Comparison of ENCODE assay signal across 22 cellular contexts in the genomic region with DNA sequence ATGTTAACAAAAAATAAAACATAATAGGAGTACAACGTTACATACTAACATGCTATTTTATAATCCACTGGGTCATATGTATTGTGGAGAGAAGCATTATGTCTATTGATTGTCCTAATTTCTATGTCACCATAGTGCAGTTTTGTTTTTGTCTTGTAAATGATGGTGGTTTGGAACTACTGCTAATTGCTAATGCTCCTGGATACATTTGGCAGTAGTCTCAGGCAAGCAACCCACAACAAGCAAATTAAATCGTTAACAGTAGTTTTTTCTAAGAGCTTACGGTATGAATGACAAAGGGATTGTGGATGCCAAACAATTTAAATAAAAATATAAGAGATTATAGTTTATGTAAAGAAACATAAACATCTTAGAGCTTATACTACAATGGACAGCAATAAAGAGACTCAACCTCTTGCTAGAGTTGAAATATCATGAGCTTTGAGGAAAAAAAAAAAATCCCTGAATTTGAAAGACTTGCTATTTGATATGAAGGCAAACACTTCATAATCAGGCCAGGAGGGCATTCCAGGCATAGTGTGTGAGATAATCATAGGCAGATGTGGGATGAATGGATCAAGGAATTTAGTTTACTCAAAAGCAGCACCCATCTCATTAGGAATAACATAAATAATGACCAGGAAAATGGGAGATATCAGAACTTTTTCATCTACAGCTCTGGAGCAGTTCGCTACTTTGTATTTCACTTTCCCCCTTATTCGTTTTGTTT.
DNase-seq lines count a peak whose midpoint lies in the region; ATAC-seq and TF ChIP-seq lines count a peak whose summit lies in the region.
"Had no signal": no experiment of that assay in that cellular context is flagged by ENCODE, and none has a peak within 500 bp of the region (broad histone marks: within the 10 kb centered on the region; RNA-seq: fewer than 3 reads in every experiment).

No MANE protein-coding gene starts in this region.

- H3K27me3 ChIP-seq in brain microvascular endothelial cell (replicated peaks), result no peaks in the 10 kb centered on the region
- H3K27me3 ChIP-seq: adrenal gland, heart left ventricle, ovary, stomach, upper lobe of left lung had no signal

- in situ Hi-C loops in brain microvascular endothelial cell (cut with HindIII; ENCODE audit: low pct_ligation_motif_present, low sequenced_read_pairs), result no loop called here

- no peak for TF ChIP-seq CTCF in brain microvascular endothelial cell (IDR thresholded peaks at IDR 0.05; ENCODE audit: low read depth, low read length, missing control alignments)

- ATAC-seq in GM19467 (IDR thresholded peaks at IDR 0.05; ENCODE audit: unreplicated experiment), result no peak
- ATAC-seq: heart left ventricle had no signal

- DNase-seq in AG08395 (ENCODE audit: low spot score), result peak; percentile 32
- DNase-seq in HT1080 (ENCODE audit: low read depth), result peak; percentile 11
- DNase-seq in NCI-H226, result peak; percentile 89
- peak; percentile 15 for DNase-seq in brain microvascular endothelial cell
- no peak for DNase-seq in NOMO-1 treated with dmso at 0.1 percent for 144 hours (lab: John Stamatoyannopoulos, UW; ENCODE audit: unreplicated experiment)
- no peak for DNase-seq in activated CD4-positive, alpha-beta T cell treated with anti-CD3 and anti-CD28 coated beads for 1 hour
- no peak for DNase-seq in stimulated activated naive CD4-positive, alpha-beta T cell (lab: John Stamatoyannopoulos, UW)
- DNase-seq: activated CD4-positive, CD25-positive, alpha-beta regulatory T cell treated with anti-CD3 and anti-CD28 coated beads, Interleukin-2, amount 50 U/mL, for 72 hours; adrenal gland; CD8-positive, alpha-beta memory T cell; effector memory CD4-positive, alpha-beta T cell; heart left ventricle; islet precursor cell; naive B cell; ovary; PC-9; stimulated activated CD4-positive, alpha-beta T cell treated with anti-CD3 and anti-CD28 coated beads, Interleukin-1b, Interleukin-23, amount 100 ng/mL, for 48 hours; stomach; T1000; upper lobe of left lung had no signal

- no peak overlapping the region for H3K4me3 ChIP-seq in brain microvascular endothelial cell (ENCODE audit: low read depth, low read length)
- H3K4me3 ChIP-seq: adrenal gland, heart left ventricle, ovary, PC-9, SK-N-MC, stomach, upper lobe of left lung had no signal

- no peak overlapping the region for H3K27ac ChIP-seq in brain microvascular endothelial cell
- H3K27ac ChIP-seq: adrenal gland, heart left ventricle, ovary, PC-9, SK-N-MC, stomach, upper lobe of left lung had no signal

- H3K36me3 ChIP-seq in brain microvascular endothelial cell (replicated peaks), result no peaks in the 10 kb centered on the region
- H3K36me3 ChIP-seq: adrenal gland, heart left ventricle, ovary, stomach, upper lobe of left lung had no signal

Comparison
In these comparisons a context has a peak if more than half of its experiments do, and no peak if none do; other contexts are left out.
1. DNase-seq: peak in AG08395 (single experiment), HT1080 (single experiment), NCI-H226 (single experiment) and brain microvascular endothelial cell (single experiment); none in NOMO-1 treated with dmso at 0.1 percent for 144 hours (single experiment), activated CD4-positive, alpha-beta T cell treated with anti-CD3 and anti-CD28 coated beads for 1 hour (single experiment) and stimulated activated naive CD4-positive, alpha-beta T cell (0 of 6).